In the genomic region with DNA sequence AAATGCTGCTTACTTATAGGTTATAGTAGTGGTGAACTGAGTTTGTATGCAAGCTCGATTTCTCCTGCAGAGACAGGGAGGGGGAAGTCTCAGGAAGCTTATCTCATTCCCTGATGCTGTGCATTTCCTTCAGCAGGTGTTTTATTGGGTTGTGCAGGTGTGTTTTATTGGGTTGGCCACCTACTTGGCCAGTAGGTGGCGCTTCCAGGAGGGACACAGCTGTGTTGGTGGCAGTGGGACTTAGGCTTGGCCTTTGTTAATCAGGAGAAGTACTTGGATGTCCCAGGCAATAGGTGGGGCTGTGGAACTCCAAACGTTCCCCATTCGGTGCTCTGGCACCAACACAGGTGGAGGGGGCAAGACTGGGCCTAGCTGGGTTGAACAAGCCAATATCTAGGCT, we compare ENCODE assay signal across 9 cellular contexts.
DNase-seq lines count a peak whose midpoint lies in the region; ATAC-seq and TF ChIP-seq lines count a peak whose summit lies in the region.
"Had no signal": no experiment of that assay in that cellular context is flagged by ENCODE, and none has a peak within 500 bp of the region (broad histone marks: within the 10 kb centered on the region; RNA-seq: fewer than 3 reads in every experiment).

No MANE protein-coding gene starts in this region.

- DNase-seq in D341Med (ENCODE audit: low spot score): peak; percentile 28
- peak in 1 of 2 experiments; percentile 2 for DNase-seq in PC-9
- peak; percentile 77 for DNase-seq in iPS-NIHi7 (ENCODE audit: extremely low spot score)
- no peak for DNase-seq in DMS114 treated with DMSO at 0.1 percent for 48 hours (lab: John Stamatoyannopoulos, UW; ENCODE audit: unreplicated experiment)
- no peak for DNase-seq in mesenchymal stem cell
- no peak for DNase-seq in MV-4-11 (lab: John Stamatoyannopoulos, UW)
- no peak for DNase-seq in NCI-H1694 (lab: John Stamatoyannopoulos, UW)
- DNase-seq: T1000 had no signal

- H3K4me2 ChIP-seq in PC-9 (no peak overlapping the region), mesenchymal stem cell (ENCODE audit: low read length, poor library complexity, severe bottlenecking) (no peak overlapping the region)

- H3K9ac ChIP-seq in mesenchymal stem cell (ENCODE audit: low read length): no peak overlapping the region

- H4K91ac ChIP-seq in mesenchymal stem cell (ENCODE audit: low read length): no peak overlapping the region

- H4K20me1 ChIP-seq in PC-9 (ENCODE audit: insufficient read depth): no peaks in the 10 kb centered on the region

- H3K18ac ChIP-seq in mesenchymal stem cell (ENCODE audit: low read depth in 1 of 2, low read length in 2 of 2): no peak overlapping the region

- H2BK12ac ChIP-seq in mesenchymal stem cell (ENCODE audit: low read length in 2 of 2): no peak overlapping the region

- H3K4me1 ChIP-seq in PC-9 (replicated peaks; ENCODE audit: insufficient read depth) (no peaks in the 10 kb centered on the region), mesenchymal stem cell (ENCODE audit: control insufficient read depth, insufficient read depth, low read depth, low read length) (no peaks in the 10 kb centered on the region)

- H3K4ac ChIP-seq in mesenchymal stem cell (ENCODE audit: low read depth in 1 of 2, low read length in 2 of 2): no peak overlapping the region

- 19% methylated on average over 4 of the region's 4 CpGs for WGBS in mesenchymal stem cell

- no peaks in the 10 kb centered on the region for H3K79me1 ChIP-seq in mesenchymal stem cell (replicated peaks; ENCODE audit: low read length, poor library complexity, severe bottlenecking)

- H3K23ac ChIP-seq in mesenchymal stem cell (ENCODE audit: low read length in 2 of 2): no peak overlapping the region

- POLR2A ChIA-PET in PC-9 (lab: Charles Lee; ENCODE audit: unreplicated experiment): no interaction called here

- H2AFZ ChIP-seq in PC-9: no peak overlapping the region
- no peak overlapping the region for H2AFZ ChIP-seq in mesenchymal stem cell (ENCODE audit: low read depth, low read length)

- no peak overlapping the region for H3K27ac ChIP-seq in PC-9
- H3K27ac ChIP-seq in mesenchymal stem cell (ENCODE audit: low read length, poor library complexity, severe bottlenecking): no peak overlapping the region

- H2BK5ac ChIP-seq in mesenchymal stem cell (ENCODE audit: low read depth, low read length, poor library complexity, severe bottlenecking): no peak overlapping the region

- peak; percentile 65 for TF ChIP-seq CTCF in PC-9 (conservative IDR thresholded peaks at IDR 0.05)

- H3K79me2 ChIP-seq in PC-9 (ENCODE audit: low read depth): no peaks in the 10 kb centered on the region

- H3K9me3 ChIP-seq in PC-9 (ENCODE audit: insufficient read depth, low read depth) (no peaks in the 10 kb centered on the region; the same call in 1 of the 2 replicates), mesenchymal stem cell (ENCODE audit: control insufficient read depth, low read length) (no peaks in the 10 kb centered on the region)

- no peaks in the 10 kb centered on the region for H3K27me3 ChIP-seq in PC-9 (ENCODE audit: insufficient read depth, low read depth)
- H3K27me3 ChIP-seq in mesenchymal stem cell (ENCODE audit: control insufficient read depth in 1 of 2, insufficient read depth in 1 of 2, low read length in 2 of 2): no peaks in the 10 kb centered on the region

- ATAC-seq in GM18909 (IDR thresholded peaks at IDR 0.05; ENCODE audit: poor library complexity, unreplicated experiment): peak; percentile 45

- H3K9me2 ChIP-seq in PC-9 (ENCODE audit: insufficient read depth): no peaks in the 10 kb centered on the region

- no TSS peak for BruUV-seq in PC-9 (replicated peaks; lab: Mats Ljungman, UMichigan)

- CTCF ChIA-PET in PC-9 (lab: Charles Lee): no interaction called here

- no peaks in the 10 kb centered on the region for H3F3A ChIP-seq in PC-9 (ENCODE audit: insufficient read depth, low read depth)

- H2BK15ac ChIP-seq in mesenchymal stem cell (ENCODE audit: low read depth, poor library complexity, severe bottlenecking): no peak overlapping the region

- H3K4me3 ChIP-seq in PC-9 (no peak overlapping the region), mesenchymal stem cell (ENCODE audit: insufficient read depth in 1 of 2, low read depth in 1 of 2, low read length in 2 of 2) (no peak overlapping the region)

- H2AK5ac ChIP-seq in mesenchymal stem cell (ENCODE audit: low read length, severe bottlenecking): no peak overlapping the region

- no peak overlapping the region for H2BK120ac ChIP-seq in mesenchymal stem cell (ENCODE audit: low read depth, low read length)

- intact Hi-C loops in PC-9 (cut with micrococcal nuclease; ENCODE audit: unreplicated experiment): no loop called here

- no peak overlapping the region for H4K8ac ChIP-seq in mesenchymal stem cell (ENCODE audit: low read length)

- no peak overlapping the region for H3K14ac ChIP-seq in mesenchymal stem cell (ENCODE audit: low read length in 2 of 2)

- H3K36me3 ChIP-seq in PC-9 (ENCODE audit: low read depth) (no peaks in the 10 kb centered on the region), mesenchymal stem cell (ENCODE audit: control insufficient read depth in 1 of 2, insufficient read depth in 2 of 2, low read depth in 1 of 2, low read length in 2 of 2) (no peaks in the 10 kb centered on the region)

Comparison
In these comparisons a context has a peak if more than half of its experiments do, and no peak if none do; other contexts are left out.
1. DNase-seq: peak in D341Med (single experiment) and iPS-NIHi7 (single experiment); none in DMS114 treated with DMSO at 0.1 percent for 48 hours (single experiment), mesenchymal stem cell (single experiment), MV-4-11 (single experiment) and NCI-H1694 (single experiment).